ENCODE assay signal across 12 cellular contexts in the genomic region with DNA sequence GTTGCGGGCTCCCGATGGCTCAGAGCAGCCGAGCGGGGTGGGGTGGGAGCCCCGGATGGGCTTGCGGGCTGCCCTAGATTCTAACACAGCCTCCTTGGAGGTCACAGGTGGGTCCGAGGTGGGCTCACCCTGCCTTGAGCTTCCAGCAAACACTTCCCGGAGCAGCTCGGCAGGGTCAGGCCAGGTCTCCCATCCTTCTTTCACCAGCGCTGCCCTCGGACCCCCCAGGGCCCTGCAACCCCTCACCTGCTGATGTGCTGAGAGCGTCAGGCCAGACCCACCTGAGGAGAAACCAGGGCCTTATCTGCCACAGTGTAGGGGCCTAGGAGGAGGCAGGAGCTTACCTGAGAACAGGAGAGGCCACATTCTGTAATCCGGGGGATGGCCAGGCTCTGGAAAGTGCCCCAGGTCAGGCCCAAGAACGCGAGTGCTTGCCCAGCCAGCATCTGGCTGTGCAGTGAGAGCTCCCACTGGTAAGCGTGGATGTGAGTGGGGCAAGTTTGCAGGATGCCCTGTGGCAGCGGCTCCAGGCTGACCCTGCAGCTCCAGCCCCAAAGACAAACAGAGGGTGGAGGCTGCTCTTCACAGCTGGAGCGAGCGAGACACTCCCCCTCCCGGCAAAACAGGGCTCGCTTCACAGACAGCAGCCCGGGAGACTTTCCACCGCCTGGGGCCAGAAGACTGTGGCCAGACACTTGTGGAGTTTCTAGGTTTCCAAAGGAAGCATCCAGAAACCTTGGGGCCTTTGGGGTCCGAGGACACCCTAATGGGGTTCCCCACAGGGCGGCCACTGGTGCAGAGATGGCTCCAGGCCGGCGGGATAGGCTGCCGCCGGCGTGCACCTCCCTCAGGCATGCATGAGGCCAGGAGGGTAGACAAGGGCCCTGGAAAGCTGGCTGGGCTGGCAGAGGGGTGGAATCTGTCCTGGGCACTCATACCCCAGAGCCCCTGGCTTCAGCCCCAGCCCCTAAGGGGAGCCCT. TPM values are rescaled to one million over a fixed set of nuclear protein-coding genes. Genes with fewer than 3 reads are reported as not detected.
DNase-seq lines count a peak whose midpoint lies in the region; ATAC-seq, FAIRE-seq and TF ChIP-seq lines count a peak whose summit lies in the region.
"Had no signal": no experiment of that assay in that cellular context is flagged by ENCODE, and none has a peak within 500 bp of the region (broad histone marks: within the 10 kb centered on the region; RNA-seq: fewer than 3 reads in every experiment).

A gene (minus strand): TSS at position 565 of the 981 bp plus-strand sequence. CDS start 119 bp downstream, at position 446.

- H3K9me2 ChIP-seq in GM23338 (ENCODE audit: insufficient read depth), result no peaks in the 10 kb centered on the region

- 0 out of 2 replicates have a peak, but pooled peaks cover 3% of the 10 kb centered on the region for H4K20me1 ChIP-seq in GM23338 (replicated peaks; ENCODE audit: insufficient read depth)

- H3K4me1 Mint-ChIP-seq in GM23338, result peaks cover 15% of the 10 kb centered on the region; the same call in 2 of the 3 replicates
- peaks cover 16% of the 10 kb centered on the region for H3K4me1 Mint-ChIP-seq in central memory CD8-positive, alpha-beta T cell
- H3K4me1 Mint-ChIP-seq in naive thymus-derived CD8-positive, alpha-beta T cell, result peaks cover 5 to 22% (median 18%) of the 10 kb centered on the region in 4 donors

- H3K27ac Mint-ChIP-seq in GM23338, result no peak within 1 kb of the TSS
- peak within 1 kb of the TSS; percentile 90 for H3K27ac Mint-ChIP-seq in central memory CD8-positive, alpha-beta T cell (ENCODE audit: low read depth)
- H3K27ac Mint-ChIP-seq in naive thymus-derived CD8-positive, alpha-beta T cell, result peak within 1 kb of the TSS in 7 of 10 donors; percentile 71 to 91 (median 75)

- no peak within 1 kb of the TSS for H3K9ac ChIP-seq in kidney (ENCODE audit: low read length in 2 of 2)

- DNase-seq in BJ (ENCODE audit: low read depth), result no peak
- no peak for DNase-seq in GM23338 (ENCODE audit: low spot score)
- DNase-seq in central memory CD8-positive, alpha-beta T cell (ENCODE audit: low spot score in 2 of 2), result no peak
- peak in 1 of 10 donors; percentile 61 for DNase-seq in naive thymus-derived CD8-positive, alpha-beta T cell
- DNase-seq in NCI-H2196 (lab: John Stamatoyannopoulos, UW; ENCODE audit: unreplicated experiment), result no peak
- no peak for DNase-seq in kidney
- no peak for DNase-seq in NAMALWA (ENCODE audit: low spot score)

- no peaks in the 10 kb centered on the region for H3K9me3 Mint-ChIP-seq in GM23338
- H3K9me3 Mint-ChIP-seq in central memory CD8-positive, alpha-beta T cell, result no peaks in the 10 kb centered on the region
- no peaks in the 10 kb centered on the region for H3K9me3 Mint-ChIP-seq in naive thymus-derived CD8-positive, alpha-beta T cell

- no peak within 1 kb of the TSS for H2AFZ ChIP-seq in GM23338
- H2AFZ ChIP-seq: PC-9 had no signal

- intact Hi-C loops in kidney (cut with DNase I), result no loop called here

- H3K36me3 ChIP-seq in BJ (ENCODE audit: control insufficient read depth, insufficient read depth, low read length) (no peaks in the 10 kb centered on the region), GM23338 (ENCODE audit: insufficient read depth) (no peaks in the 10 kb centered on the region), kidney (ENCODE audit: control insufficient read depth in 1 of 2, insufficient read depth in 2 of 2, low read length in 2 of 2) (no peaks in the 10 kb centered on the region)

- H3K4me3 Mint-ChIP-seq in GM23338, result peak within 1 kb of the TSS; percentile 65; the same call in 1 of the 3 replicates
- H3K4me3 Mint-ChIP-seq in central memory CD8-positive, alpha-beta T cell, result peak within 1 kb of the TSS; percentile 64
- peak within 1 kb of the TSS; percentile 32 to 83 (median 63) for H3K4me3 Mint-ChIP-seq in naive thymus-derived CD8-positive, alpha-beta T cell

- H3K27me3 ChIP-seq in BJ (ENCODE audit: control insufficient read depth, insufficient read depth, low read length) (peaks cover 36% of the 10 kb centered on the region), GM23338 (ENCODE audit: insufficient read depth) (peaks cover 60% of the 10 kb centered on the region)

- no peak for FAIRE-seq in kidney (lab: Jason Lieb, UNC)
- FAIRE-seq: H54 had no signal

- H3K4me3 ChIP-seq in BJ (ENCODE audit: low read depth, low read length) (no peak within 1 kb of the TSS), GM23338 (peak within 1 kb of the TSS; percentile 52; the same call in 1 of the 2 replicates), kidney (ENCODE audit: low read length in 2 of 2) (no peak within 1 kb of the TSS)
- H3K4me3 ChIP-seq: PC-9 had no signal

- H3K4me2 ChIP-seq in GM23338, result no peak within 1 kb of the TSS; the same call in 1 of the 2 replicates
- H3K4me2 ChIP-seq: PC-9 had no signal

- H3K4me1 ChIP-seq in GM23338 (ENCODE audit: insufficient read depth) (peaks cover 7% of the 10 kb centered on the region; the same call in 1 of the 2 replicates), kidney (ENCODE audit: control insufficient read depth in 1 of 2, insufficient read depth in 1 of 2, low read depth in 1 of 2, low read length in 2 of 2) (no peaks in the 10 kb centered on the region)

- POLR2A ChIA-PET in BJ (lab: Charles Lee), result no interaction called here
- POLR2A ChIA-PET in naive thymus-derived CD8-positive, alpha-beta T cell (lab: Charles Lee), result interaction anchor here (1.1 kb wide), 1 partner anchor 186 kb away, joined by 5 read pairs; no protein-coding TSS in a partner anchor

- no peaks in the 10 kb centered on the region for H3K79me2 ChIP-seq in GM23338 (replicated peaks; ENCODE audit: insufficient read depth)

- H3K36me3 Mint-ChIP-seq in GM23338 (ENCODE audit: low read depth), result no peaks in the 10 kb centered on the region
- H3K36me3 Mint-ChIP-seq in central memory CD8-positive, alpha-beta T cell (ENCODE audit: insufficient read depth), result no peaks in the 10 kb centered on the region
- peaks cover 0 to 2% (median 0%) of the 10 kb centered on the region in 3 donors for H3K36me3 Mint-ChIP-seq in naive thymus-derived CD8-positive, alpha-beta T cell

- ATAC-seq in GM23338 (peak; percentile 4), GM18520 (IDR thresholded peaks at IDR 0.05; ENCODE audit: unreplicated experiment) (no peak)
- no peak for ATAC-seq in central memory CD8-positive, alpha-beta T cell (replicated peaks; ENCODE audit: extremely low read depth, poor library complexity, severe bottlenecking)
- ATAC-seq in naive thymus-derived CD8-positive, alpha-beta T cell, result no peak

- TF ChIP-seq CTCF in BJ (IDR thresholded peaks at IDR 0.05; ENCODE audit: insufficient read depth, low read depth, low read length), result peak; percentile 33
- TF ChIP-seq CTCF in GM23338 (conservative IDR thresholded peaks at IDR 0.05; ENCODE audit: low read depth in 2 of 2), result no peak
- TF ChIP-seq CTCF in kidney (IDR thresholded peaks at IDR 0.05; ENCODE audit: borderline replicate concordance, extremely low read depth, insufficient read depth), result no peak

- H3K27ac ChIP-seq in GM23338 (ENCODE audit: low read depth) (no peak within 1 kb of the TSS), kidney (ENCODE audit: low read depth in 2 of 2, low read length in 2 of 2) (no peak within 1 kb of the TSS)
- H3K27ac ChIP-seq: PC-9 had no signal

- no peaks in the 10 kb centered on the region for H3F3A ChIP-seq in GM23338 (replicated peaks; ENCODE audit: low read depth)

- CTCF ChIA-PET in BJ (lab: Yijun Ruan, JAX), result interaction anchor here (1.0 to 1.7 kb wide), 5 partner anchors 11 to 82 kb away, joined by 3 to 13 read pairs (median 3); no protein-coding TSS in a partner anchor

- H3K27me3 Mint-ChIP-seq in GM23338 (ENCODE audit: insufficient read depth, low read depth, poor library complexity), result peaks cover 38% of the 10 kb centered on the region
- H3K27me3 Mint-ChIP-seq in central memory CD8-positive, alpha-beta T cell, result peaks cover 13% of the 10 kb centered on the region
- peaks cover 1 to 20% (median 7%) of the 10 kb centered on the region in 5 donors for H3K27me3 Mint-ChIP-seq in naive thymus-derived CD8-positive, alpha-beta T cell

- H3K9me3 ChIP-seq in kidney (ENCODE audit: control insufficient read depth in 1 of 2, low read length in 2 of 2), result no peaks in the 10 kb centered on the region

TF ChIP-seq in GM23338, 12 proteins besides CTCF, POLR2A, EP300 and RAD21 (continues in another document):
- no peak for TF ChIP-seq EZH2phosphoT487 (IDR thresholded peaks at IDR 0.05; ENCODE audit: unreplicated experiment)
- TF ChIP-seq POLR2AphosphoS5 (IDR thresholded peaks at IDR 0.05; ENCODE audit: low read depth), result no peak
- TF ChIP-seq, protein P1, sequence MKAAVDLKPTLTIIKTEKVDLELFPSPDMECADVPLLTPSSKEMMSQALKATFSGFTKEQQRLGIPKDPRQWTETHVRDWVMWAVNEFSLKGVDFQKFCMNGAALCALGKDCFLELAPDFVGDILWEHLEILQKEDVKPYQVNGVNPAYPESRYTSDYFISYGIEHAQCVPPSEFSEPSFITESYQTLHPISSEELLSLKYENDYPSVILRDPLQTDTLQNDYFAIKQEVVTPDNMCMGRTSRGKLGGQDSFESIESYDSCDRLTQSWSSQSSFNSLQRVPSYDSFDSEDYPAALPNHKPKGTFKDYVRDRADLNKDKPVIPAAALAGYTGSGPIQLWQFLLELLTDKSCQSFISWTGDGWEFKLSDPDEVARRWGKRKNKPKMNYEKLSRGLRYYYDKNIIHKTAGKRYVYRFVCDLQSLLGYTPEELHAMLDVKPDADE (IDR thresholded peaks at IDR 0.05), result no peak
- no peak for TF ChIP-seq JUNB (IDR thresholded peaks at IDR 0.05; ENCODE audit: unreplicated experiment)
- TF ChIP-seq CREB1 (CRISPR knock-in tag; IDR thresholded peaks at IDR 0.05; ENCODE audit: low read depth), result no peak

RNA-seq across cellular contexts. Expression of the gene that starts here (rescaled TPM):
- polyA plus RNA-seq in BJ (2011; rRNA removed) (not detected in 2 replicates), GM23338 (2016; fragmentation: Nextera tagmentation; extraction: Ambion mirVana) (not detected in 2 replicates), kidney (ENCODE audit: insufficient read depth, low read depth, low replicate concordance) (not detected)
- not detected in 2 replicates for polyA minus RNA-seq in BJ (2011; rRNA and poly(A)+ RNA removed)
- 0.31 TPM in 1 of 2 replicates, not detected in the other for total RNA-seq in GM23338 (2014; rRNA removed; shearing (Covaris generic))
- not detected for total RNA-seq in naive thymus-derived CD8-positive, alpha-beta T cell
- not detected for polyA plus RNA-seq in naive thymus-derived CD8-positive, alpha-beta T cell
- 0.16 TPM for total RNA-seq in kidney
- total RNA-seq: lung microvascular endothelial cell, PC-9, urinary bladder had no signal

Comparison
In these comparisons a context has a peak if more than half of its experiments do, and no peak if none do; other contexts are left out.
1. Peak in ATAC-seq and H3K4me3 ChIP-seq in GM23338; RNA of the gene not detected or under 1 TPM.